ENCODE assay signal across 8 cellular contexts in the genomic region with DNA sequence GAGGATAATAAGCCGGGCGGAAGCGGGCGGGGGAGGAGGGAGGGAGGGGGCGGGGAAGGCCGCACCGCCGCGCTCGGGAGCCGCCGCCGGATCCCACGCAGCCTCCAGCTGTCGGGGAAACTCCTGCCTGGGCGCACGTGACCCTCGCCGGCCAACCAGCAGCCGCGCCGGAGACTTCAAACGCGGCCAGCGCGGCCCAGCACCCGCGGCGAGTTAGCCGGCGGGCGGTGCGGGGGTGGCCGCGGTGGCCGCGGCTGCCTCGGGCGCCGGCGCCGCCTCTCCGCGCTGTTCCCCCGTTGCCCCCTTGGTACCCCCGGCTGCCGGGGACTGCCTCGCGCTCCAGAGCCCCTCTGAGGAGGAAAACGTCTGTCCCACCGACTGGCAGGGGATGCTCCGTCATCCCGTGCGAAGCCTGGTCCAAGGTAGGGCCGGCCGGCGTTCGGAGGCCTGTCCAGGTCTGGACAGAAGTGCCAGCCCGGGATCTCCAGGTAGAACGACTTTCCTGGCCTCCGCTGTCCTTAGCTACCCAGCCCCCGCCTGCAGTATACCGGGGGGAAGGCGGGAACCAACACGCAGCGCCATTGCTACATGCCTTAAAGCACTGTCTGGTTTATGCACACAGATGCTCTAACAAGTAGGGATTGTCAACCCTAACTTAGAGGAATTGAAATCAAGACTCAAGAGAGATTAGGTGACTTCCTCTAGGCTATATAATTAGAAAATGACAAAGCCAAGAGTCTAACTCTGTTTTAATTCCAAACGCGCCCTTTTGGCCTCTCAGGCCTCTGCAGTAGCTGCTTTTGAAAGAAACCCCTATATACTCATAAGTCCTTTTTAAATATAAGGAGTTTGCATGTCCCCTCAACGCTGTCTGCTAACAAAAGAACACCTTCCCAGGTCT. TPM values are rescaled to one million over a fixed set of nuclear protein-coding genes. Genes with fewer than 3 reads are reported as not detected.
DNase-seq lines count a peak whose midpoint lies in the region; ATAC-seq, FAIRE-seq and TF ChIP-seq lines count a peak whose summit lies in the region.

A gene with protein sequence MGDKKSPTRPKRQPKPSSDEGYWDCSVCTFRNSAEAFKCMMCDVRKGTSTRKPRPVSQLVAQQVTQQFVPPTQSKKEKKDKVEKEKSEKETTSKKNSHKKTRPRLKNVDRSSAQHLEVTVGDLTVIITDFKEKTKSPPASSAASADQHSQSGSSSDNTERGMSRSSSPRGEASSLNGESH (minus strand): TSS at position 9 of the 901 bp plus-strand sequence. CDS start 68 bp downstream, outside the sequence.

- H3K4me3 Mint-ChIP-seq in dendritic cell treated with granulocyte-macrophage colony-stimulating factor and Interleukin-4, amounts not matched to agents 40 ng/mL and 50 ng/mL, for 4 days, result peak within 1 kb of the TSS; percentile 84

- peak within 1 kb of the TSS; percentile 85 for H3K27ac Mint-ChIP-seq in dendritic cell treated with granulocyte-macrophage colony-stimulating factor and Interleukin-4, amounts not matched to agents 40 ng/mL and 50 ng/mL, for 4 days

- peak within 1 kb of the TSS; percentile 89 for H3K4me2 ChIP-seq in HepG2 (ENCODE audit: low read depth, low read length)

- TF ChIP-seq POLR2A in HepG2 (IDR thresholded peaks at IDR 0.05; ENCODE audit: insufficient read depth in 1 of 2, low read depth in 2 of 2, low read length in 2 of 2), result peak; percentile 58 to 73; a peak in 3 of 4 replicates

- TF ChIP-seq CTCF in HepG2 (CRISPR knock-in tag; IDR thresholded peaks at IDR 0.05), result no peak

- peaks cover 18% of the 10 kb centered on the region for H3K79me2 ChIP-seq in HepG2 (ENCODE audit: insufficient read depth, low read length)

- H3K9me3 ChIP-seq in HepG2 (ENCODE audit: low read length), result no peaks in the 10 kb centered on the region

- no TSS peak for BruUV-seq in HepG2 (replicated peaks; lab: Mats Ljungman, UMichigan)

- no peaks in the 10 kb centered on the region for H3K27me3 Mint-ChIP-seq in dendritic cell treated with granulocyte-macrophage colony-stimulating factor and Interleukin-4, amounts not matched to agents 40 ng/mL and 50 ng/mL, for 4 days

- DNase-seq in Ammon's horn (ENCODE audit: low spot score) (peak; percentile 95), NCI-H524 treated with DMSO at 0.1 percent for 48 hours (lab: John Stamatoyannopoulos, UW) (peak; percentile 7), HepG2 (ENCODE audit: low spot score) (peak; percentile 74)
- peak; percentile 73 to 76 for DNase-seq in activated CD4-positive, alpha-beta T cell treated with anti-CD3 and anti-CD28 coated beads, Interleukin-2, amount 50 U/mL, for 24 hours (ENCODE audit: low read depth in 1 of 2, low spot score in 1 of 2)
- DNase-seq in stimulated activated CD4-positive, alpha-beta T cell treated with anti-CD3 and anti-CD28 coated beads, Interleukin-2, amount 100 ng/mL, for 48 hours, result peak; percentile 75 to 78

- in situ Hi-C loops in HepG2 (cut with HindIII; ENCODE audit: extremely low pct_ligation_motif_present, low pct_unique_long_range_greater_than_20kb), result no loop called here

- TF ChIP-seq RAD21 in HepG2 (CRISPR knock-in tag; IDR thresholded peaks at IDR 0.05), result peak; percentile 57

- no peaks in the 10 kb centered on the region; a peak in 1 of 5 replicates for H3K27me3 ChIP-seq in HepG2 (ENCODE audit: control insufficient read depth in 1 of 2, insufficient read depth in 2 of 2, low read length in 2 of 2)

- H3K27ac ChIP-seq in HepG2 (ENCODE audit: extremely low read length, insufficient read depth, low read length), result peak within 1 kb of the TSS; percentile 83

- peak within 1 kb of the TSS; percentile 96 for H2AFZ ChIP-seq in HepG2 (ENCODE audit: low read length)

- peak within 1 kb of the TSS; percentile 82 for H3K9ac ChIP-seq in HepG2 (ENCODE audit: insufficient read depth, low read depth, low read length)

- CTCF ChIA-PET in HepG2 (lab: Yijun Ruan, JAX; ENCODE audit: low intra/inter-chr PET ratio, low total read pairs), result no interaction called here

- H4K20me1 ChIP-seq in HepG2 (ENCODE audit: insufficient read depth, low read length), result no peaks in the 10 kb centered on the region

- intact Hi-C loops in dendritic cell treated with granulocyte-macrophage colony-stimulating factor and Interleukin-4, amounts not matched to agents 40 ng/mL and 50 ng/mL, for 4 days (cut with micrococcal nuclease), result no loop called here
- intact Hi-C loops in HepG2 (cut with micrococcal nuclease; ENCODE audit: unreplicated experiment), result loop anchor here (1.0 to 5.0 kb wide), 2 partner anchors 26 to 96 kb away; a partner anchor contains a TSS

- ATAC-seq in GM19035 (IDR thresholded peaks at IDR 0.05; ENCODE audit: unreplicated experiment) (peak; percentile 83), HG03342 (IDR thresholded peaks at IDR 0.05; ENCODE audit: unreplicated experiment) (peak; percentile 77), HepG2 (peak; percentile 94)

- H3K4me3 ChIP-seq in HepG2 (replicated peaks in 1 of 3; ENCODE audit: insufficient read depth in 1 of 3, low read depth in 2 of 3, low read length in 3 of 3), result peak within 1 kb of the TSS; percentile 82 to 92 (median 92)

- peaks cover 41% of the 10 kb centered on the region for H3K4me1 ChIP-seq in HepG2 (ENCODE audit: insufficient read depth, low read length)

- H3K36me3 ChIP-seq in HepG2 (replicated peaks in 1 of 2; ENCODE audit: control insufficient read depth in 1 of 2, insufficient read depth in 2 of 2, low read length in 2 of 2), result 0 out of 5 replicates have a peak, but pooled peaks cover 0 to 5% of the 10 kb centered on the region in 2 experiments

- H3K4me1 Mint-ChIP-seq in dendritic cell treated with granulocyte-macrophage colony-stimulating factor and Interleukin-4, amounts not matched to agents 40 ng/mL and 50 ng/mL, for 4 days (ENCODE audit: low read depth), result peaks cover 27% of the 10 kb centered on the region

- no peaks in the 10 kb centered on the region for H3K9me3 Mint-ChIP-seq in dendritic cell treated with granulocyte-macrophage colony-stimulating factor and Interleukin-4, amounts not matched to agents 40 ng/mL and 50 ng/mL, for 4 days

- no peak for FAIRE-seq in HepG2 (lab: Jason Lieb, UNC)

- WGBS in HepG2 (ENCODE audit: low lambda C conversion rate), result 2% methylated on average over 11 of the region's 69 CpGs

- TF ChIP-seq EP300 in HepG2 (IDR thresholded peaks at IDR 0.05; ENCODE audit: low read depth in 2 of 2, low read length in 2 of 2) (no peak), HepG2 (CRISPR knock-in tag; IDR thresholded peaks at IDR 0.05; ENCODE audit: borderline replicate concordance) (no peak)

- POLR2A ChIA-PET in HepG2 (lab: Yijun Ruan, JAX), result no interaction called here

- peaks cover 34% of the 10 kb centered on the region for H3K36me3 Mint-ChIP-seq in dendritic cell treated with granulocyte-macrophage colony-stimulating factor and Interleukin-4, amounts not matched to agents 40 ng/mL and 50 ng/mL, for 4 days (ENCODE audit: low read depth)

TF ChIP-seq in HepG2, 621 proteins besides CTCF, POLR2A, EP300 and RAD21 (continues in another document):
- TF ChIP-seq, protein P1, sequence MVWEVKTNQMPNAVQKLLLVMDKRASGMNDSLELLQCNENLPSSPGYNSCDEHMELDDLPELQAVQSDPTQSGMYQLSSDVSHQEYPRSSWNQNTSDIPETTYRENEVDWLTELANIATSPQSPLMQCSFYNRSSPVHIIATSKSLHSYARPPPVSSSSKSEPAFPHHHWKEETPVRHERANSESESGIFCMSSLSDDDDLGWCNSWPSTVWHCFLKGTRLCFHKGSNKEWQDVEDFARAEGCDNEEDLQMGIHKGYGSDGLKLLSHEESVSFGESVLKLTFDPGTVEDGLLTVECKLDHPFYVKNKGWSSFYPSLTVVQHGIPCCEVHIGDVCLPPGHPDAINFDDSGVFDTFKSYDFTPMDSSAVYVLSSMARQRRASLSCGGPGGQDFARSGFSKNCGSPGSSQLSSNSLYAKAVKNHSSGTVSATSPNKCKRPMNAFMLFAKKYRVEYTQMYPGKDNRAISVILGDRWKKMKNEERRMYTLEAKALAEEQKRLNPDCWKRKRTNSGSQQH (CRISPR knock-in tag; IDR thresholded peaks at IDR 0.05; ENCODE audit: low read depth), result no peak
- TF ChIP-seq ZSCAN30 (CRISPR knock-in tag; IDR thresholded peaks at IDR 0.05) (no peak), ZNF629 (CRISPR knock-in tag; conservative IDR thresholded peaks at IDR 0.05) (no peak), ZNF230 (CRISPR knock-in tag; IDR thresholded peaks at IDR 0.05) (no peak), SP2 (CRISPR knock-in tag; IDR thresholded peaks at IDR 0.05) (no peak), ZNF543 (CRISPR knock-in tag; IDR thresholded peaks at IDR 0.05) (no peak), ERF (CRISPR knock-in tag; IDR thresholded peaks at IDR 0.05) (no peak)

RNA-seq across cellular contexts. Expression of the gene that starts here (rescaled TPM):
- 11.7 and 16.3 TPM in 2 replicates for total RNA-seq in HepG2 (2016; rRNA removed; fragmentation: Illumina TruSeq; extraction: Trizol)
- 5.1 and 6.7 TPM in 2 replicates for total RNA-seq in HepG2 (2016; cell fraction: cytosol; rRNA removed; fragmentation: Illumina TruSeq; extraction: Trizol; ENCODE audit: low read depth)
- total RNA-seq in HepG2 (2016; cell fraction: insoluble cytoplasmic fraction; rRNA removed; fragmentation: Illumina TruSeq; extraction: Trizol), result 11.1 and 11.4 TPM in 2 replicates
- total RNA-seq in HepG2 (2016; cell fraction: membrane; rRNA removed; fragmentation: Illumina TruSeq; extraction: Trizol), result 8.6 and 9.6 TPM in 2 replicates
- 21.1 and 23.7 TPM in 2 replicates for total RNA-seq in HepG2 (2016; cell fraction: nucleus; rRNA removed; fragmentation: Illumina TruSeq; extraction: Trizol)
- polyA plus RNA-seq in HepG2 (2011; rRNA removed), result 6.7 and 8.4 TPM in 2 replicates
- 2.9 and 4.5 TPM in 2 replicates for polyA plus RNA-seq in HepG2 (2011; cell fraction: cytosol; rRNA removed)
- 5.0 and 6.3 TPM in 2 replicates for polyA plus RNA-seq in HepG2 (2011; cell fraction: nucleus; rRNA removed)
- polyA plus RNA-seq in HepG2 (2012), result 6.4 and 7.2 TPM in 2 replicates
- 3.5 and 4.5 TPM in 2 replicates for polyA plus RNA-seq in HepG2 (2016; cell fraction: cytosol; fragmentation: Illumina TruSeq; extraction: Trizol; ENCODE audit: low read depth)
- polyA plus RNA-seq in HepG2 (2016; cell fraction: insoluble cytoplasmic fraction; fragmentation: Illumina TruSeq; extraction: Trizol; ENCODE audit: low read depth), result 14.3 and 16.5 TPM in 2 replicates
- polyA plus RNA-seq in HepG2 (2016; cell fraction: membrane; fragmentation: Illumina TruSeq; extraction: Trizol; ENCODE audit: low read depth), result 8.1 and 9.7 TPM in 2 replicates
- polyA plus RNA-seq in HepG2 (2016; cell fraction: nucleus; fragmentation: Illumina TruSeq; extraction: Trizol; ENCODE audit: insufficient read depth, low read depth), result 14.9 TPM in 2 replicates
- polyA minus RNA-seq in HepG2 (2011; rRNA and poly(A)+ RNA removed; ENCODE audit: low replicate concordance), result 5.2 and 11.9 TPM in 2 replicates
- polyA minus RNA-seq in HepG2 (2011; cell fraction: cytosol; rRNA and poly(A)+ RNA removed), result 7.2 and 7.9 TPM in 2 replicates
- 50.7 and 52.8 TPM in 2 replicates for polyA minus RNA-seq in HepG2 (2011; cell fraction: nucleus; rRNA and poly(A)+ RNA removed)

Comparison
In these comparisons a context has a peak if more than half of its experiments do, and no peak if none do; other contexts are left out.
1. Peak in every context shown above with its lines: DNase-seq, ATAC-seq, H3K4me3 ChIP-seq and H3K27ac ChIP-seq.
2. DNase-seq: peak in every context shown above with its lines; median percentile 95 in Ammon's horn; 76 in stimulated activated CD4-positive, alpha-beta T cell treated with anti-CD3 and anti-CD28 coated beads, Interleukin-2, amount 100 ng/mL, for 48 hours; 74 in activated CD4-positive, alpha-beta T cell treated with anti-CD3 and anti-CD28 coated beads, Interleukin-2, amount 50 U/mL, for 24 hours; 74 in HepG2; 7 in NCI-H524 treated with DMSO at 0.1 percent for 48 hours.